In the genomic region with DNA sequence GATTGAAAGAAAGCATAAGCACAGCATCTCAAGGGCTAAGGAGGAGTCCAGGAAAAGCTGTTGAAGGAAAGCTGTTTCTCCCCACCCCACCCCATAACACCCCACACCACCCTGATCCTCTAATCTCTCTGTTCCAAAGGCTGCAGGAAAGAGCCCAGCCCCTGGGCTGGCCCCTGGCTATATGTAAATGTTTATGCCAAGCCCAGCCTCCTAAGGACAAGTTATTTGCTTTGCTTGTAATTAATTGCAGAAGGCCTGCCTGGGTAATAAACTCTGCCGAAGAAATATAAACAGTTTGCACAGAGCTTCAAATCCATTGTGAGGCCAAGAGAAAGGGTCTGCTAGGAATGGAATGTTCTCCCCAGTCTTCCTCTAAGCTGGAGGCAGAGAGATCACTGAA, we compare ENCODE assay signal across 11 cellular contexts. TPM values are rescaled to one million over a fixed set of nuclear protein-coding genes. Genes with fewer than 3 reads are reported as not detected.
DNase-seq lines count a peak whose midpoint lies in the region; ATAC-seq, FAIRE-seq and TF ChIP-seq lines count a peak whose summit lies in the region.
"Had no signal": no experiment of that assay in that cellular context is flagged by ENCODE, and none has a peak within 500 bp of the region (broad histone marks: within the 10 kb centered on the region; RNA-seq: fewer than 3 reads in every experiment).

No MANE protein-coding gene starts in this region.

- H3K4me2 ChIP-seq in K562 (ENCODE audit: insufficient read depth, low read length): peak overlapping the region; percentile 26; the same call in 1 of the 2 replicates

- peaks cover 0 to 2% (median 0%) of the 10 kb centered on the region in 3 donors for H3K27me3 Mint-ChIP-seq in CD14-positive monocyte (ENCODE audit: low read depth in 3 of 3)
- H3K27me3 Mint-ChIP-seq: activated CD8-positive, alpha-beta memory T cell treated with anti-CD3 and anti-CD28 coated beads, Interleukin-2, amount 10 ng/mL, durations not matched to agents 7 days and 5 days had no signal

- no peak for DNase-seq in CD14-positive monocyte (ENCODE audit: low spot score)
- no peak for DNase-seq in HL-60 (ENCODE audit: low read depth in 1 of 2, low spot score in 1 of 2)
- peak in 2 of 4 experiments; percentile 53 to 64 for DNase-seq in K562 (ENCODE audit: extremely low read depth in 1 of 4, low spot score in 3 of 4)
- DNase-seq in mucosa of descending colon: peak; percentile 77 to 83 (median 77)
- DNase-seq in GM19240 (ENCODE audit: insufficient read length, low spot score): no peak
- DNase-seq in NOMO-1 (lab: John Stamatoyannopoulos, UW; ENCODE audit: unreplicated experiment in 2 of 2): no peak
- no peak for DNase-seq in epidermal melanocyte (ENCODE audit: insufficient read length, low spot score)
- no peak for DNase-seq in NCI-H2227 (lab: John Stamatoyannopoulos, UW; ENCODE audit: unreplicated experiment)
- DNase-seq: activated CD8-positive, alpha-beta memory T cell treated with anti-CD3 and anti-CD28 coated beads, Interleukin-2, amount 10 ng/mL, durations not matched to agents 7 days and 5 days; NCI-H1417 treated with DMSO at 0.1 percent for 48 hours had no signal

- H3K27me3 ChIP-seq in HL-60 (ENCODE audit: insufficient read depth, poor library complexity, severe bottlenecking) (no peaks in the 10 kb centered on the region), K562 (ENCODE audit: control insufficient read depth in 2 of 2, insufficient read depth in 2 of 2, low read length in 2 of 2) (no peaks in the 10 kb centered on the region)

- no TSS peak for BruUV-seq in K562 (replicated peaks; lab: Mats Ljungman, UMichigan)

- no peak for TF ChIP-seq CTCF in CD14-positive monocyte (IDR thresholded peaks at IDR 0.05)
- TF ChIP-seq CTCF in HL-60 (IDR thresholded peaks at IDR 0.05; ENCODE audit: insufficient read depth, low read length): no peak
- TF ChIP-seq CTCF in K562 (IDR thresholded peaks at IDR 0.05 in 2 of 3, conservative IDR thresholded peaks at IDR 0.05 in 1 of 3; ENCODE audit: insufficient read depth in 2 of 3, low read depth in 1 of 3, low read length in 3 of 3): no peak
- no peak for TF ChIP-seq CTCF in mucosa of descending colon (IDR thresholded peaks at IDR 0.05)

- no peak for TF ChIP-seq EP300 in K562 (IDR thresholded peaks at IDR 0.05; ENCODE audit: low read length)

- no peaks in the 10 kb centered on the region for H3K9me3 ChIP-seq in K562 (replicated peaks; ENCODE audit: control insufficient read depth, insufficient read depth, low read depth, low read length)
- no peaks in the 10 kb centered on the region for H3K9me3 ChIP-seq in mucosa of descending colon

- CTCF ChIA-PET in K562 (lab: Yijun Ruan, JAX; ENCODE audit: low intra/inter-chr PET ratio): interaction anchor here (0.8 kb wide), 1 partner anchor 54 kb away, joined by 4 read pairs; no protein-coding TSS in a partner anchor

- peaks cover 33 to 67% of the 10 kb centered on the region in 2 donors for H3K36me3 Mint-ChIP-seq in CD14-positive monocyte

- ATAC-seq in K562 (peak; percentile 60), mucosa of descending colon (peak; percentile 81)
- ATAC-seq: activated CD8-positive, alpha-beta memory T cell treated with anti-CD3 and anti-CD28 coated beads, Interleukin-2, amount 10 ng/mL, durations not matched to agents 7 days and 5 days had no signal

- no peaks in the 10 kb centered on the region for H3K9me1 ChIP-seq in K562 (ENCODE audit: control insufficient read depth, insufficient read depth, low read length)

- H3K4me3 Mint-ChIP-seq in CD14-positive monocyte: no peak overlapping the region
- H3K4me3 Mint-ChIP-seq: activated CD8-positive, alpha-beta memory T cell treated with anti-CD3 and anti-CD28 coated beads, Interleukin-2, amount 10 ng/mL, durations not matched to agents 7 days and 5 days had no signal

- H3K79me2 ChIP-seq in K562 (ENCODE audit: control insufficient read depth, insufficient read depth, low read length): peaks cover 54% of the 10 kb centered on the region

- H3K9me3 Mint-ChIP-seq in CD14-positive monocyte: no peaks in the 10 kb centered on the region

- in situ Hi-C loops in K562 (cut with MboI): no loop called here

- peak overlapping the region; percentile 23 for H3K27ac ChIP-seq in HL-60 (replicated peaks)
- peak overlapping the region; percentile 38; the same call in 1 of the 3 replicates for H3K27ac ChIP-seq in K562 (ENCODE audit: extremely low read depth, low read depth, low read length)

- peaks cover 10% of the 10 kb centered on the region; the same call in 1 of the 3 replicates for H3K36me3 ChIP-seq in K562 (ENCODE audit: control insufficient read depth, insufficient read depth, low read length)
- H3K36me3 ChIP-seq in mucosa of descending colon (ENCODE audit: low read depth): no peaks in the 10 kb centered on the region

- H3K4me3 ChIP-seq in HL-60 (replicated peaks; ENCODE audit: insufficient read depth, low read length) (no peak overlapping the region), K562 (no peak overlapping the region), mucosa of descending colon (no peak overlapping the region)

- H2AFZ ChIP-seq in K562 (ENCODE audit: low read depth, low read length): no peak overlapping the region

- WGBS in K562 (ENCODE audit: insufficient coverage, low coverage, missing lambda C conversion rate): 58% methylated on average over 1 of the region's 1 CpG

- peaks cover 76% of the 10 kb centered on the region for H3K4me1 Mint-ChIP-seq in CD14-positive monocyte

- H3K4me1 ChIP-seq in K562 (replicated peaks in 1 of 2; ENCODE audit: control insufficient read depth in 2 of 2, insufficient read depth in 2 of 2, low read length in 2 of 2) (peaks cover 42 to 46% of the 10 kb centered on the region in 2 experiments; a peak in 4 of 5 replicates), mucosa of descending colon (ENCODE audit: low read depth) (peaks cover 66% of the 10 kb centered on the region)

- peak overlapping the region in 5 of 7 donors; percentile 3 to 72 (median 51) for H3K27ac Mint-ChIP-seq in CD14-positive monocyte

- no peak for TF ChIP-seq POLR2A in K562 (conservative IDR thresholded peaks at IDR 0.05)

- FAIRE-seq in K562 (lab: Jason Lieb, UNC): no peak
- FAIRE-seq: H54 had no signal

- peak overlapping the region in 1 of 2 experiments; percentile 3; a peak in 1 of 4 replicates for H3K9ac ChIP-seq in K562 (ENCODE audit: insufficient read depth in 1 of 2, low read depth in 2 of 2, low read length in 2 of 2)

- POLR2A ChIA-PET in K562 (lab: Yijun Ruan, JAX): interaction anchor here (0.6 to 2.4 kb wide), 7 partner anchors 10 to 233 kb away, joined by 3 to 8 read pairs (median 4); partner anchors contain the start of gene RPS3

- intact Hi-C loops in CD14-positive monocyte (cut with micrococcal nuclease) (no loop called here), K562 (cut with micrococcal nuclease) (no loop called here), mucosa of descending colon (cut with DNase I, micrococcal nuclease) (no loop called here)

- 0 out of 2 replicates have a peak, but pooled peaks cover 6% of the 10 kb centered on the region for H4K20me1 ChIP-seq in K562 (replicated peaks; ENCODE audit: control insufficient read depth, insufficient read depth, low read length)

- TF ChIP-seq RAD21 in K562 (CRISPR knock-in tag; conservative IDR thresholded peaks at IDR 0.05 in 1 of 2, IDR thresholded peaks at IDR 0.05 in 1 of 2): no peak

TF ChIP-seq in K562, 482 proteins besides CTCF, POLR2A, EP300 and RAD21:
- no peak for TF ChIP-seq ZNF436 (CRISPR knock-in tag; IDR thresholded peaks at IDR 0.05)
- peak; percentile 0 for TF ChIP-seq ZFP36 (IDR thresholded peaks at IDR 0.05; ENCODE audit: low read depth, low read length, partially characterized antibody)
- peak; percentile 36 for TF ChIP-seq BRD9 (IDR thresholded peaks at IDR 0.05; ENCODE audit: low read depth, partially characterized antibody)
- TF ChIP-seq ASH1L (IDR thresholded peaks at IDR 0.05; ENCODE audit: borderline replicate concordance, low read depth, partially characterized antibody): no peak

RNA-seq across cellular contexts. Expression of gene ARRB1, which starts 21.2 kb away (rescaled TPM):
- polyA plus RNA-seq in CD14-positive monocyte: 10 to 100 TPM; 52.6 to 66.5 TPM
- 58.4 and 169 TPM in 2 replicates for total RNA-seq in K562 (2011; cell fraction: chromatin; rRNA removed; ENCODE audit: low replicate concordance)
- 93.3 and 107 TPM in 2 replicates for total RNA-seq in K562 (2011; cell fraction: nucleolus; rRNA removed)
- total RNA-seq in K562 (2011; cell fraction: nucleoplasm; rRNA removed): 70.8 and 73.7 TPM in 2 replicates
- total RNA-seq in K562 (2014; rRNA removed): 21.8 and 27.6 TPM in 2 replicates
- total RNA-seq in K562 (2014; rRNA removed; fragmentation: Illumina TruSeq; extraction: Trizol): 22.9 and 28.5 TPM in 2 replicates
- 41.7 and 43.5 TPM in 2 replicates for total RNA-seq in K562 (2015; rRNA removed; fragmentation: Illumina TruSeq; extraction: Trizol)
- total RNA-seq in K562 (2021): 43.6 and 45.4 TPM in 2 replicates
- polyA plus RNA-seq in K562 (2011; rRNA removed): 26.2 and 30.8 TPM in 2 replicates
- polyA plus RNA-seq in K562 (2011; cell fraction: cytosol; rRNA removed): 28.6 and 44.2 TPM in 2 replicates
- 30.8 and 44.9 TPM in 2 replicates for polyA plus RNA-seq in K562 (2011; cell fraction: nucleus; rRNA removed)
- 33.4 and 35.1 TPM in 2 replicates for polyA plus RNA-seq in K562 (2012)
- polyA plus RNA-seq in K562 (2014; fragmentation: Illumina TruSeq; extraction: Trizol): 35.6 and 38.4 TPM in 2 replicates
- 10 to 100 TPM in 1 of 2 experiments, 1 to 10 TPM in 1; 6.6 to 13.1 TPM for polyA plus RNA-seq in K562 (2014; fragmentation: Nextera tagmentation; extraction: Ambion mirVana)
- 24.2 and 30.6 TPM in 2 replicates for polyA plus RNA-seq in K562 (2014; rRNA removed)
- polyA minus RNA-seq in K562 (2011; rRNA and poly(A)+ RNA removed): 80.3 and 121 TPM in 2 replicates
- polyA minus RNA-seq in K562 (2011; cell fraction: cytosol; rRNA and poly(A)+ RNA removed): 31.7 and 45.7 TPM in 2 replicates
- 63.5 and 65.3 TPM in 2 replicates for polyA minus RNA-seq in K562 (2011; cell fraction: nucleus; rRNA and poly(A)+ RNA removed)
- total RNA-seq in mucosa of descending colon: 100 to 1,000 TPM in 2 of 3 donors, 10 to 100 TPM in 1; 76.7 to 128 (median 121) TPM

Comparison
In these comparisons a context has a peak if more than half of its experiments do, and no peak if none do; other contexts are left out.
1. DNase-seq: peak in mucosa of descending colon (3 of 3); none in CD14-positive monocyte (single experiment), HL-60 (0 of 2), GM19240 (single experiment), NOMO-1 (0 of 2), epidermal melanocyte (single experiment) and NCI-H2227 (single experiment).